Comparison of ENCODE assay signal across 8 cellular contexts in genomic region chr7:130069978-130070899, GRCh38. TPM values are rescaled to one million over a fixed set of nuclear protein-coding genes. Genes with fewer than 3 reads are reported as not detected.
DNase-seq lines count a peak whose midpoint lies in the region; ATAC-seq, FAIRE-seq and TF ChIP-seq lines count a peak whose summit lies in the region.

KLHDC10 (plus strand) TSS chr7:130070534; CDS start chr7:130070644, 110 bp downstream.

- peaks cover 32% of the 10 kb centered on the region for H3K4me1 ChIP-seq in psoas muscle

- H3K27me3 ChIP-seq in psoas muscle (ENCODE audit: insufficient read depth in 3 of 3, low read length in 2 of 3): no peaks in the 10 kb centered on the region

- H3K36me3 ChIP-seq in psoas muscle (ENCODE audit: insufficient read depth in 1 of 2, low read depth in 1 of 2): no peaks in the 10 kb centered on the region

- FAIRE-seq in urothelium cell line (lab: Jason Lieb, UNC): no peak

- TF ChIP-seq CTCF in psoas muscle (IDR thresholded peaks at IDR 0.05): no peak

- peak within 1 kb of the TSS; percentile 78 for H3K27ac ChIP-seq in psoas muscle

- DNase-seq in NCI-H187 treated with DMSO at 0.1 percent for 48 hours (lab: John Stamatoyannopoulos, UW) (peak; percentile 97), anterior cingulate cortex (lab: John Stamatoyannopoulos, UW) (peak; percentile 70 to 99 (median 95)), left ventricle myocardium superior (peak; percentile 98), psoas muscle (peak; percentile 96 to 98), urothelium cell line (ENCODE audit: low spot score) (peak; percentile 93)

- 0 to 1% (median 0%) methylated on average over 47 to 57 of the region's 57 CpGs for WGBS in psoas muscle, 3 donors

- H3K9me3 ChIP-seq in psoas muscle: no peaks in the 10 kb centered on the region

- H3K4me3 ChIP-seq in psoas muscle: peak within 1 kb of the TSS; percentile 94

- intact Hi-C loops in T-helper 2 cell treated with Interferon-gamma antibody and Interleukin-4, amounts not matched to agents 100 ng/mL and 5 ng/mL, for 36 hours (cut with micrococcal nuclease): loop anchor here (1.0 to 10.0 kb wide), 7 partner anchors 19 to 846 kb away; partner anchors contain the start of genes CEP41, COPG2, MEST and TMEM209
- intact Hi-C loops in left ventricle myocardium superior (cut with micrococcal nuclease): no loop called here
- intact Hi-C loops in psoas muscle (cut with DNase I): loop anchor here (5.0 to 10.0 kb wide), 7 partner anchors 55 to 765 kb away; partner anchors contain the start of genes SSMEM1 (in 2 of the 2), TMEM209 (in 2 of the 2) and COPG2 (in 1 of the 2)

- ATAC-seq in GM18499 (IDR thresholded peaks at IDR 0.05; ENCODE audit: insufficient read depth, unreplicated experiment) (peak; percentile 80), HG02943 (IDR thresholded peaks at IDR 0.05; ENCODE audit: low read depth, unreplicated experiment) (peak; percentile 93), left ventricle myocardium superior (peak; percentile 99), psoas muscle (peak; percentile 97 to 98 (median 97))

RNA-seq across cellular contexts. Expression of gene KLHDC10, which starts in this region (rescaled TPM):
- 14.5 and 15.0 TPM in 2 replicates for total RNA-seq in T-helper 2 cell treated with Interferon-gamma antibody and Interleukin-4, amounts not matched to agents 100 ng/mL and 5 ng/mL, for 36 hours
- 24.3 TPM for total RNA-seq in left ventricle myocardium superior
- 10 to 100 TPM; 30.5 to 45.0 (median 36.5) TPM for total RNA-seq in psoas muscle
- polyA plus RNA-seq in psoas muscle: 10 to 100 TPM; 17.6 to 49.6 (median 18.5) TPM

Comparison
In these comparisons a context has a peak if more than half of its experiments do, and no peak if none do; other contexts are left out.
1. Peak in every context shown above with its lines: DNase-seq, ATAC-seq, H3K4me3 ChIP-seq and H3K27ac ChIP-seq.